9 cellular contexts compared by ENCODE assay signal in genomic region chr15:39411102-39411989, GRCh38.
DNase-seq lines count a peak whose midpoint lies in the region; ATAC-seq and TF ChIP-seq lines count a peak whose summit lies in the region.
"Had no signal": no experiment of that assay in that cellular context is flagged by ENCODE, and none has a peak within 500 bp of the region (broad histone marks: within the 10 kb centered on the region; RNA-seq: fewer than 3 reads in every experiment).

No MANE protein-coding gene starts in this region.

- H3K79me2 ChIP-seq in MM.1S (ENCODE audit: low read length), result no peaks in the 10 kb centered on the region

- no peak overlapping the region for H2AFZ ChIP-seq in MM.1S (ENCODE audit: low read length)

- H3K4me2 ChIP-seq in MM.1S (ENCODE audit: low read depth, low read length), result peak overlapping the region; percentile 12; the same call in 1 of the 2 replicates

- WGBS in heart right ventricle, 2 donors, result 78 to 86% methylated on average over 4 of the region's 4 CpGs

- H3K9me3 ChIP-seq in MM.1S (replicated peaks; ENCODE audit: insufficient read depth, low read length) (no peaks in the 10 kb centered on the region), heart right ventricle (peaks cover 0 to 3% (median 0%) of the 10 kb centered on the region in 11 donors)

- ATAC-seq in GM19025 (IDR thresholded peaks at IDR 0.05; ENCODE audit: low read depth, unreplicated experiment) (peak; percentile 92), HG02642 (IDR thresholded peaks at IDR 0.05; ENCODE audit: poor library complexity, unreplicated experiment) (peak; percentile 96), heart right ventricle (no peak)
- peak; percentile 85 to 87 for ATAC-seq in natural killer cell treated with Interleukin-12 subunit alpha and Interleukin-12 subunit beta and Interleukin-15 and Interleukin-18, amount 100 ng/mL, for 72 hours

- H3K27ac ChIP-seq in MM.1S (ENCODE audit: low read length) (no peak overlapping the region), heart right ventricle (no peak overlapping the region)
- H3K27ac ChIP-seq: dorsolateral prefrontal cortex had no signal

- no peaks in the 10 kb centered on the region for H4K20me1 ChIP-seq in MM.1S (ENCODE audit: insufficient read depth, low read length)

- peaks cover 61 to 85% of the 10 kb centered on the region in 2 donors for H3K27me3 Mint-ChIP-seq in natural killer cell treated with Interleukin-12 subunit alpha and Interleukin-12 subunit beta and Interleukin-15 and Interleukin-18, amount 100 ng/mL, for 72 hours

- H3K4me1 ChIP-seq in MM.1S (ENCODE audit: low read length) (peaks cover 12% of the 10 kb centered on the region), heart right ventricle (peaks cover 0 to 44% (median 0%) of the 10 kb centered on the region in 9 donors)

- H3K36me3 ChIP-seq in MM.1S (replicated peaks; ENCODE audit: insufficient read depth, low read length) (no peaks in the 10 kb centered on the region), heart right ventricle (no peaks in the 10 kb centered on the region)

- no peaks in the 10 kb centered on the region for H3K9me3 Mint-ChIP-seq in natural killer cell treated with Interleukin-12 subunit alpha and Interleukin-12 subunit beta and Interleukin-15 and Interleukin-18, amount 100 ng/mL, for 72 hours

- no peak overlapping the region for H3K9ac ChIP-seq in MM.1S (ENCODE audit: low read length)

- H3K4me3 ChIP-seq in MM.1S (ENCODE audit: low read length) (no peak overlapping the region), heart right ventricle (no peak overlapping the region)
- H3K4me3 ChIP-seq: dorsolateral prefrontal cortex had no signal

- H3K27ac Mint-ChIP-seq in natural killer cell treated with Interleukin-12 subunit alpha and Interleukin-12 subunit beta and Interleukin-15 and Interleukin-18, amount 100 ng/mL, for 72 hours, result no peak overlapping the region
- H3K27ac Mint-ChIP-seq: naive B cell had no signal

- H3K27me3 ChIP-seq in MM.1S (replicated peaks; ENCODE audit: insufficient read depth, low read length) (no peaks in the 10 kb centered on the region), heart right ventricle (no peaks in the 10 kb centered on the region)

- H3K4me3 Mint-ChIP-seq in natural killer cell treated with Interleukin-12 subunit alpha and Interleukin-12 subunit beta and Interleukin-15 and Interleukin-18, amount 100 ng/mL, for 72 hours, result no peak overlapping the region
- H3K4me3 Mint-ChIP-seq: naive B cell had no signal

- intact Hi-C loops in heart right ventricle (cut with DNase I), result no loop called here

- H3K9me2 ChIP-seq in MM.1S (replicated peaks; ENCODE audit: insufficient read depth, low read length), result no peaks in the 10 kb centered on the region

- peaks cover 3% of the 10 kb centered on the region; the same call in 1 of the 2 replicates for H3F3A ChIP-seq in MM.1S (ENCODE audit: insufficient read depth, low read length)

- DNase-seq in MM.1S, result peak; percentile 63
- no peak for DNase-seq in natural killer cell treated with Interleukin-12 subunit alpha and Interleukin-12 subunit beta and Interleukin-15 and Interleukin-18, amount 100 ng/mL, for 72 hours (ENCODE audit: low spot score)
- no peak for DNase-seq in stimulated activated CD8-positive, alpha-beta memory T cell treated with anti-CD3 and anti-CD28 coated beads, Interleukin-4, amount 100 ng/mL, for 48 hours
- DNase-seq in heart right ventricle, result no peak
- DNase-seq in DMS114 treated with DMSO at 0.1 percent for 48 hours (lab: John Stamatoyannopoulos, UW; ENCODE audit: unreplicated experiment), result no peak
- DNase-seq: dorsolateral prefrontal cortex, naive B cell had no signal

- TF ChIP-seq CTCF in MM.1S (IDR thresholded peaks at IDR 0.05; ENCODE audit: low read length), result no peak
- TF ChIP-seq CTCF in heart right ventricle (IDR thresholded peaks at IDR 0.05), result no peak

- H3K36me3 Mint-ChIP-seq in natural killer cell treated with Interleukin-12 subunit alpha and Interleukin-12 subunit beta and Interleukin-15 and Interleukin-18, amount 100 ng/mL, for 72 hours, result peaks cover 6% of the 10 kb centered on the region
- H3K36me3 Mint-ChIP-seq: naive B cell had no signal

- peaks cover 14 to 25% of the 10 kb centered on the region in 2 donors for H3K4me1 Mint-ChIP-seq in natural killer cell treated with Interleukin-12 subunit alpha and Interleukin-12 subunit beta and Interleukin-15 and Interleukin-18, amount 100 ng/mL, for 72 hours (ENCODE audit: low read depth in 2 of 2)
- H3K4me1 Mint-ChIP-seq: naive B cell had no signal

Comparison
In these comparisons a context has a peak if more than half of its experiments do, and no peak if none do; other contexts are left out.
1. ATAC-seq: peak in GM19025 (single experiment), HG02642 (single experiment) and natural killer cell treated with Interleukin-12 subunit alpha and Interleukin-12 subunit beta and Interleukin-15 and Interleukin-18, amount 100 ng/mL, for 72 hours (2 of 2); none in heart right ventricle (0 of 8).